Comparison of ENCODE assay signal across 18 cellular contexts in genomic region chr3:173510565-173510964, GRCh38.
"Had no signal": no experiment of that assay in that cellular context is flagged by ENCODE, and none has a peak within 500 bp of the region (broad histone marks: within the 10 kb centered on the region; RNA-seq: fewer than 3 reads in every experiment).

No MANE protein-coding gene starts in this region.

- DNase-seq: colonic mucosa; dermis blood vessel endothelial cell; esophagus squamous epithelium; foreskin fibroblast; head of caudate nucleus; hippocampal formation; islet precursor cell; lower lobe of right lung; mesenchymal stem cell; naive B cell; psoas muscle; small intestine; stimulated activated CD4-positive, alpha-beta T cell treated with anti-CD3 and anti-CD28 coated beads, Interleukin-12 subunit alpha, Interleukin-12 subunit beta, amount 100 ng/mL, for 4 hours; stimulated activated naive CD4-positive, alpha-beta T cell treated with Interleukin-2 at 50 U/mL for 16 hours; tibial artery; upper lobe of right lung had no signal

- H3K9ac ChIP-seq: parathyroid adenoma had no signal

- H3K79me2 ChIP-seq: parathyroid adenoma had no signal

- H3K36me3 ChIP-seq: colonic mucosa, esophagus squamous epithelium, lower lobe of right lung, tibial artery, upper lobe of right lung, vagina had no signal

- H3K9me3 ChIP-seq: colonic mucosa, esophagus squamous epithelium, lower lobe of right lung, psoas muscle, upper lobe of right lung, vagina had no signal

- H3K4me3 ChIP-seq: colonic mucosa, esophagus squamous epithelium, lower lobe of right lung, psoas muscle, tibial artery, upper lobe of right lung, vagina had no signal

- H3K4me1 ChIP-seq: colonic mucosa, lower lobe of right lung, parathyroid adenoma, psoas muscle, tibial artery, upper lobe of right lung, vagina had no signal

- H2AFZ ChIP-seq: parathyroid adenoma had no signal

- H3K27me3 ChIP-seq: colonic mucosa, esophagus squamous epithelium, tibial artery, upper lobe of right lung, vagina had no signal

- H3K27ac ChIP-seq: colonic mucosa, esophagus squamous epithelium, lower lobe of right lung, parathyroid adenoma, psoas muscle, tibial artery, upper lobe of right lung, vagina had no signal
